Comparison of ENCODE assay signal across 6 cellular contexts in genomic region chr3:67943546-67943945, GRCh38.
"Had no signal": no experiment of that assay in that cellular context is flagged by ENCODE, and none has a peak within 500 bp of the region (broad histone marks: within the 10 kb centered on the region; RNA-seq: fewer than 3 reads in every experiment).

No MANE protein-coding gene starts in this region.

- FAIRE-seq: HepG2, HTR-8/SVneo, K562 had no signal

- H3K4me3 ChIP-seq: K562 had no signal

- DNase-seq: IMR-90, KBM-7 had no signal

- H3K27ac ChIP-seq: HL-60 had no signal
